3 cellular contexts compared by ENCODE assay signal in the genomic region with DNA sequence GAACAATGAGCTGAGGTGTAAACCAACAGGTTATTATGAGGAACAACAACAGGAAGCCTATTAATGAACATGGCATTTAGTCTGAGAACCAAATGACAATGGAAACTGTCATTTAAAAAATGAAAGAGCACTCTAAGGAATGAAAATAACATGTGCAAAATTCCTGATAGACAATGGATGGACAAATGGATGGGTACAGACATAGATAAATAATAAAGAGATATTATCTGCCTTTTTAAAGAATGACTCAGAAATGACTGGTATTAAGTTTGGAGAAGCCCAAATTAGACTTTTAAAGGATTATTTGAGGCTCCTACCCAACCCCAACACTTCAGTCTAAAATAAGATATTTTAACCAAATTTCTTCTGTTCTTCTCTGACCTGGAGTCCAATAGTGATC.
TF ChIP-seq lines count a peak whose summit lies in the region.

No MANE protein-coding gene starts in this region.

TF ChIP-seq in GM23338, 12 proteins besides CTCF, POLR2A, EP300 and RAD21 (continues in another document):
- TF ChIP-seq, protein P1, sequence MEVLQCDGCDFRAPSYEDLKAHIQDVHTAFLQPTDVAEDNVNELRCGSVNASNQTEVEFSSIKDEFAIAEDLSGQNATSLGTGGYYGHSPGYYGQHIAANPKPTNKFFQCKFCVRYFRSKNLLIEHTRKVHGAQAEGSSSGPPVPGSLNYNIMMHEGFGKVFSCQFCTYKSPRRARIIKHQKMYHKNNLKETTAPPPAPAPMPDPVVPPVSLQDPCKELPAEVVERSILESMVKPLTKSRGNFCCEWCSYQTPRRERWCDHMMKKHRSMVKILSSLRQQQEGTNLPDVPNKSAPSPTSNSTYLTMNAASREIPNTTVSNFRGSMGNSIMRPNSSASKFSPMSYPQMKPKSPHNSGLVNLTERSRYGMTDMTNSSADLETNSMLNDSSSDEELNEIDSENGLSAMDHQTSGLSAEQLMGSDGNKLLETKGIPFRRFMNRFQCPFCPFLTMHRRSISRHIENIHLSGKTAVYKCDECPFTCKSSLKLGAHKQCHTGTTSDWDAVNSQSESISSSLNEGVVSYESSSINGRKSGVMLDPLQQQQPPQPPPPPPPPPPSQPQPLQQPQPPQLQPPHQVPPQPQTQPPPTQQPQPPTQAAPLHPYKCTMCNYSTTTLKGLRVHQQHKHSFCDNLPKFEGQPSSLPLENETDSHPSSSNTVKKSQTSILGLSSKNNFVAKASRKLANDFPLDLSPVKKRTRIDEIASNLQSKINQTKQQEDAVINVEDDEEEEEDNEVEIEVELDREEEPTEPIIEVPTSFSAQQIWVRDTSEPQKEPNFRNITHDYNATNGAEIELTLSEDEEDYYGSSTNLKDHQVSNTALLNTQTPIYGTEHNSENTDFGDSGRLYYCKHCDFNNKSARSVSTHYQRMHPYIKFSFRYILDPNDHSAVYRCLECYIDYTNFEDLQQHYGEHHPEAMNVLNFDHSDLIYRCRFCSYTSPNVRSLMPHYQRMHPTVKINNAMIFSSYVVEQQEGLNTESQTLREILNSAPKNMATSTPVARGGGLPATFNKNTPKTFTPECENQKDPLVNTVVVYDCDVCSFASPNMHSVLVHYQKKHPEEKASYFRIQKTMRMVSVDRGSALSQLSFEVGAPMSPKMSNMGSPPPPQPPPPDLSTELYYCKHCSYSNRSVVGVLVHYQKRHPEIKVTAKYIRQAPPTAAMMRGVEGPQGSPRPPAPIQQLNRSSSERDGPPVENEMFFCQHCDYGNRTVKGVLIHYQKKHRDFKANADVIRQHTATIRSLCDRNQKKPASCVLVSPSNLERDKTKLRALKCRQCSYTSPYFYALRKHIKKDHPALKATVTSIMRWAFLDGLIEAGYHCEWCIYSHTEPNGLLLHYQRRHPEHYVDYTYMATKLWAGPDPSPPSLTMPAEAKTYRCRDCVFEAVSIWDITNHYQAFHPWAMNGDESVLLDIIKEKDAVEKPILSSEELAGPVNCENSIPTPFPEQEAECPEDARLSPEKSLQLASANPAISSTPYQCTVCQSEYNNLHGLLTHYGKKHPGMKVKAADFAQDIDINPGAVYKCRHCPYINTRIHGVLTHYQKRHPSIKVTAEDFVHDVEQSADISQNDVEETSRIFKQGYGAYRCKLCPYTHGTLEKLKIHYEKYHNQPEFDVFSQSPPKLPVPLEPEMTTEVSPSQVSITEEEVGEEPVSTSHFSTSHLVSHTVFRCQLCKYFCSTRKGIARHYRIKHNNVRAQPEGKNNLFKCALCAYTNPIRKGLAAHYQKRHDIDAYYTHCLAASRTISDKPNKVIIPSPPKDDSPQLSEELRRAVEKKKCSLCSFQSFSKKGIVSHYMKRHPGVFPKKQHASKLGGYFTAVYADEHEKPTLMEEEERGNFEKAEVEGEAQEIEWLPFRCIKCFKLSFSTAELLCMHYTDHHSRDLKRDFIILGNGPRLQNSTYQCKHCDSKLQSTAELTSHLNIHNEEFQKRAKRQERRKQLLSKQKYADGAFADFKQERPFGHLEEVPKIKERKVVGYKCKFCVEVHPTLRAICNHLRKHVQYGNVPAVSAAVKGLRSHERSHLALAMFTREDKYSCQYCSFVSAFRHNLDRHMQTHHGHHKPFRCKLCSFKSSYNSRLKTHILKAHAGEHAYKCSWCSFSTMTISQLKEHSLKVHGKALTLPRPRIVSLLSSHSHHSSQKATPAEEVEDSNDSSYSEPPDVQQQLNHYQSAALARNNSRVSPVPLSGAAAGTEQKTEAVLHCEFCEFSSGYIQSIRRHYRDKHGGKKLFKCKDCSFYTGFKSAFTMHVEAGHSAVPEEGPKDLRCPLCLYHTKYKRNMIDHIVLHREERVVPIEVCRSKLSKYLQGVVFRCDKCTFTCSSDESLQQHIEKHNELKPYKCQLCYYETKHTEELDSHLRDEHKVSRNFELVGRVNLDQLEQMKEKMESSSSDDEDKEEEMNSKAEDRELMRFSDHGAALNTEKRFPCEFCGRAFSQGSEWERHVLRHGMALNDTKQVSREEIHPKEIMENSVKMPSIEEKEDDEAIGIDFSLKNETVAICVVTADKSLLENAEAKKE (CRISPR knock-in tag; IDR thresholded peaks at IDR 0.05), result no peak
- no peak for TF ChIP-seq EZH2phosphoT487 (IDR thresholded peaks at IDR 0.05; ENCODE audit: unreplicated experiment)
- no peak for TF ChIP-seq ZNF114 (CRISPR knock-in tag; IDR thresholded peaks at IDR 0.05)

TF ChIP-seq in SK-N-SH, 30 proteins besides CTCF, POLR2A, EP300 and RAD21:
- TF ChIP-seq YY1 (IDR thresholded peaks at IDR 0.05; ENCODE audit: low read depth), result no peak
- peak; percentile 65 for TF ChIP-seq JUND (IDR thresholded peaks at IDR 0.05)
- TF ChIP-seq RXRA (IDR thresholded peaks at IDR 0.05; ENCODE audit: borderline replicate concordance, low read depth), result no peak
- TF ChIP-seq ELF1 (IDR thresholded peaks at IDR 0.05), result no peak
- peak; percentile 40; the same call in 1 of the 2 replicates for TF ChIP-seq FOSL2 (IDR thresholded peaks at IDR 0.05; ENCODE audit: borderline replicate concordance, low read depth)
- no peak for TF ChIP-seq GABPA (IDR thresholded peaks at IDR 0.05; ENCODE audit: low read depth)
- no peak for TF ChIP-seq FOXJ3 (CRISPR knock-in tag; IDR thresholded peaks at IDR 0.05)
- TF ChIP-seq RCOR1 (IDR thresholded peaks at IDR 0.05; ENCODE audit: low read length), result no peak
- TF ChIP-seq, protein P2, sequence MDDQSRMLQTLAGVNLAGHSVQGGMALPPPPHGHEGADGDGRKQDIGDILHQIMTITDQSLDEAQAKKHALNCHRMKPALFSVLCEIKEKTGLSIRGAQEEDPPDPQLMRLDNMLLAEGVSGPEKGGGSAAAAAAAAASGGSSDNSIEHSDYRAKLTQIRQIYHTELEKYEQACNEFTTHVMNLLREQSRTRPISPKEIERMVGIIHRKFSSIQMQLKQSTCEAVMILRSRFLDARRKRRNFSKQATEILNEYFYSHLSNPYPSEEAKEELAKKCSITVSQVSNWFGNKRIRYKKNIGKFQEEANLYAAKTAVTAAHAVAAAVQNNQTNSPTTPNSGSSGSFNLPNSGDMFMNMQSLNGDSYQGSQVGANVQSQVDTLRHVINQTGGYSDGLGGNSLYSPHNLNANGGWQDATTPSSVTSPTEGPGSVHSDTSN (IDR thresholded peaks at IDR 0.05), result peak; percentile 82
- TF ChIP-seq, protein P3, sequence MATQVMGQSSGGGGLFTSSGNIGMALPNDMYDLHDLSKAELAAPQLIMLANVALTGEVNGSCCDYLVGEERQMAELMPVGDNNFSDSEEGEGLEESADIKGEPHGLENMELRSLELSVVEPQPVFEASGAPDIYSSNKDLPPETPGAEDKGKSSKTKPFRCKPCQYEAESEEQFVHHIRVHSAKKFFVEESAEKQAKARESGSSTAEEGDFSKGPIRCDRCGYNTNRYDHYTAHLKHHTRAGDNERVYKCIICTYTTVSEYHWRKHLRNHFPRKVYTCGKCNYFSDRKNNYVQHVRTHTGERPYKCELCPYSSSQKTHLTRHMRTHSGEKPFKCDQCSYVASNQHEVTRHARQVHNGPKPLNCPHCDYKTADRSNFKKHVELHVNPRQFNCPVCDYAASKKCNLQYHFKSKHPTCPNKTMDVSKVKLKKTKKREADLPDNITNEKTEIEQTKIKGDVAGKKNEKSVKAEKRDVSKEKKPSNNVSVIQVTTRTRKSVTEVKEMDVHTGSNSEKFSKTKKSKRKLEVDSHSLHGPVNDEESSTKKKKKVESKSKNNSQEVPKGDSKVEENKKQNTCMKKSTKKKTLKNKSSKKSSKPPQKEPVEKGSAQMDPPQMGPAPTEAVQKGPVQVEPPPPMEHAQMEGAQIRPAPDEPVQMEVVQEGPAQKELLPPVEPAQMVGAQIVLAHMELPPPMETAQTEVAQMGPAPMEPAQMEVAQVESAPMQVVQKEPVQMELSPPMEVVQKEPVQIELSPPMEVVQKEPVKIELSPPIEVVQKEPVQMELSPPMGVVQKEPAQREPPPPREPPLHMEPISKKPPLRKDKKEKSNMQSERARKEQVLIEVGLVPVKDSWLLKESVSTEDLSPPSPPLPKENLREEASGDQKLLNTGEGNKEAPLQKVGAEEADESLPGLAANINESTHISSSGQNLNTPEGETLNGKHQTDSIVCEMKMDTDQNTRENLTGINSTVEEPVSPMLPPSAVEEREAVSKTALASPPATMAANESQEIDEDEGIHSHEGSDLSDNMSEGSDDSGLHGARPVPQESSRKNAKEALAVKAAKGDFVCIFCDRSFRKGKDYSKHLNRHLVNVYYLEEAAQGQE (IDR thresholded peaks at IDR 0.05; ENCODE audit: low read depth, low read length), result no peak
- peak; percentile 74 for TF ChIP-seq TCF12 (IDR thresholded peaks at IDR 0.05)
- TF ChIP-seq TEAD4 (IDR thresholded peaks at IDR 0.05; ENCODE audit: borderline replicate concordance, insufficient read depth), result 0 out of 2 replicates have a peak, but pooled peaks have one; percentile 24
TF ChIP-seq in SK-N-SH: peak in this region for 5.

TF ChIP-seq in SK-N-SH treated with all-trans-retinoic acid at 6 μM for 48 hours, 23 proteins besides CTCF, POLR2A, EP300 and RAD21:
- TF ChIP-seq ZC3H10 (CRISPR knock-in tag; IDR thresholded peaks at IDR 0.05) (no peak), ISL1 (CRISPR knock-in tag; IDR thresholded peaks at IDR 0.05) (peak; percentile 80), POU6F1 (CRISPR knock-in tag; IDR thresholded peaks at IDR 0.05; ENCODE audit: borderline replicate concordance, low read depth) (0 out of 2 replicates have a peak, but pooled peaks have one; percentile 32), TOX (CRISPR knock-in tag; IDR thresholded peaks at IDR 0.05; ENCODE audit: borderline replicate concordance) (no peak), GLIS3 (CRISPR knock-in tag; IDR thresholded peaks at IDR 0.05) (no peak)
